In the genomic region with DNA sequence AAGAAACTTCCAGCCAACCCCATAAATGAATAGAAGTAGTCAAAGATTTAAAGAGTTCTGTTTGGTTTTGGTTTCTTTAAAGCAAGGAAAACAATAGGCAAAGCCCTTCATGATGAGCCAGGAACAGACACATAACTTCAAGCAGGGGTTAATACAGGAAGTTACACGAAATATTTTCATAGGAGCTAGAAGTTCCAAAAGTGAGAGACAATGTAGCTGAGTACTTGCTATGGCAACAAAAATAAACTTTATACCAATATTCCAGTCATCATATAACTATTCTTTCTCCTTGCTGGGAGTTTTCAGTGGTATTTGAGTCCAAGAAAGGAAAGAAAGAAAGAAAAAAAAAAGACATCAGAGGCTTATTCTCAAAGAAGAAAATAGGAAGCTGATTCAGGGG, we compare ENCODE assay signal across 12 cellular contexts. TPM values are rescaled to one million over a fixed set of nuclear protein-coding genes. Genes with fewer than 3 reads are reported as not detected.
A peak's percentile ranks its signal among the peaks of the same experiment; 100 is the strongest.
DNase-seq lines count a peak whose midpoint lies in the region; FAIRE-seq and TF ChIP-seq lines count a peak whose summit lies in the region.
"Had no signal": no experiment of that assay in that cellular context is flagged by ENCODE, and none has a peak within 500 bp of the region (broad histone marks: within the 10 kb centered on the region; RNA-seq: fewer than 3 reads in every experiment).

No MANE protein-coding gene starts in this region.

- H3K27me3 ChIP-seq in BJ (ENCODE audit: control insufficient read depth, insufficient read depth, low read length) (no peaks in the 10 kb centered on the region), rectal smooth muscle tissue (ENCODE audit: control insufficient read depth, insufficient read depth, low read length) (no peaks in the 10 kb centered on the region)
- H3K27me3 ChIP-seq: neutrophil had no signal

- in situ Hi-C loops in astrocyte of the cerebellum (cut with HindIII; ENCODE audit: low sequenced_read_pairs) = no loop called here

- peaks cover 17% of the 10 kb centered on the region for H3K4me1 ChIP-seq in rectal smooth muscle tissue (ENCODE audit: control insufficient read depth, insufficient read depth, low read length)

- POLR2A ChIA-PET in BJ (lab: Charles Lee) = interaction anchor here (0.6 kb wide), 1 partner anchor 16 kb away, joined by 5 read pairs; no protein-coding TSS in a partner anchor

- H3K4me3 ChIP-seq in BJ (ENCODE audit: low read depth, low read length) = no peak overlapping the region
- H3K4me3 ChIP-seq in astrocyte of the cerebellum (ENCODE audit: low read depth, low read length) = no peak overlapping the region
- H3K4me3 ChIP-seq in rectal smooth muscle tissue (ENCODE audit: low read length) = no peak overlapping the region

- FAIRE-seq in GM12891 (lab: Jason Lieb, UNC) = no peak
- FAIRE-seq: H1 had no signal

- no peak overlapping the region for H3K9ac ChIP-seq in rectal smooth muscle tissue (ENCODE audit: low read length)

- H3K36me3 ChIP-seq in BJ (ENCODE audit: control insufficient read depth, insufficient read depth, low read length) = no peaks in the 10 kb centered on the region
- no peaks in the 10 kb centered on the region for H3K36me3 ChIP-seq in rectal smooth muscle tissue (ENCODE audit: control insufficient read depth, insufficient read depth, low read length)
- H3K36me3 ChIP-seq: neutrophil had no signal

- DNase-seq in BJ (ENCODE audit: low read depth) = peak; percentile 60
- DNase-seq in astrocyte of the cerebellum (ENCODE audit: low read depth) = peak; percentile 9
- peak; percentile 55 for DNase-seq in glomerular visceral epithelial cell (ENCODE audit: extremely low spot score)
- DNase-seq in SIG-M5 treated with dmso at 0.1 percent for 504 hours (lab: John Stamatoyannopoulos, UW; ENCODE audit: unreplicated experiment) = no peak
- no peak for DNase-seq in GM12891 (ENCODE audit: insufficient read length, low spot score)
- DNase-seq in SKM-1 treated with dmso at 0.1 percent for 144 hours (lab: John Stamatoyannopoulos, UW; ENCODE audit: unreplicated experiment) = no peak
- no peak for DNase-seq in NCI-H1694 treated with DMSO at 0.1 percent for 48 hours (lab: John Stamatoyannopoulos, UW)
- DNase-seq: AML-193, GF-D8 had no signal

- no peak for TF ChIP-seq POLR2A in GM12891 (IDR thresholded peaks at IDR 0.05; ENCODE audit: low read depth, low read length)

- H3K27ac ChIP-seq in rectal smooth muscle tissue (ENCODE audit: low read depth, low read length) = peak overlapping the region; percentile 80
- H3K27ac ChIP-seq: neutrophil had no signal

- CTCF ChIA-PET in BJ (lab: Yijun Ruan, JAX) = interaction anchor here (0.6 to 1.0 kb wide), 4 partner anchors 24 to 138 kb away, joined by 3 to 5 read pairs (median 3); no protein-coding TSS in a partner anchor

- no peak for TF ChIP-seq CTCF in BJ (IDR thresholded peaks at IDR 0.05; ENCODE audit: insufficient read depth, low read depth, low read length)
- TF ChIP-seq CTCF in astrocyte of the cerebellum (IDR thresholded peaks at IDR 0.05; ENCODE audit: low read depth, low read length, missing control alignments) = no peak

TF ChIP-seq in GM12891, 5 proteins besides CTCF, POLR2A, EP300 and RAD21:
- TF ChIP-seq POLR2AphosphoS5 (IDR thresholded peaks at IDR 0.05; ENCODE audit: low read depth, low read length) (no peak), PAX5 (IDR thresholded peaks at IDR 0.05; ENCODE audit: insufficient read depth, low read length, severe bottlenecking) (no peak), POU2F2 (IDR thresholded peaks at IDR 0.05; ENCODE audit: low read depth, low read length) (no peak), TAF1 (IDR thresholded peaks at IDR 0.05; ENCODE audit: low read depth, low read length) (no peak), SPI1 (IDR thresholded peaks at IDR 0.05; ENCODE audit: low read depth, low read length) (no peak)

RNA-seq across cellular contexts. Expression of a gene that starts 56.2 kb away (rescaled TPM):
- polyA plus RNA-seq in BJ (2011; rRNA removed) = 34.2 and 56.2 TPM in 2 replicates
- 71.2 and 89.7 TPM in 2 replicates for polyA minus RNA-seq in BJ (2011; rRNA and poly(A)+ RNA removed)
- polyA plus RNA-seq in GM12891 (2012; ENCODE audit: low read depth, missing spikeins) = not detected

Comparison
In these comparisons a context has a peak if more than half of its experiments do, and no peak if none do; other contexts are left out.
1. DNase-seq: peak in BJ (single experiment), astrocyte of the cerebellum (single experiment) and glomerular visceral epithelial cell (single experiment); none in SIG-M5 treated with dmso at 0.1 percent for 504 hours (single experiment), GM12891 (single experiment), SKM-1 treated with dmso at 0.1 percent for 144 hours (single experiment) and NCI-H1694 treated with DMSO at 0.1 percent for 48 hours (single experiment).